ENCODE assay signal across 7 cellular contexts in genomic region chr5:153403470-153403869, GRCh38.
"Had no signal": no experiment of that assay in that cellular context is flagged by ENCODE, and none has a peak within 500 bp of the region (broad histone marks: within the 10 kb centered on the region; RNA-seq: fewer than 3 reads in every experiment).

No MANE protein-coding gene starts in this region.

- FAIRE-seq: G401.6, GM12891, GM12892, GM18507, GM19239 had no signal

- DNase-seq: GDM1, GF-D8 had no signal
